In genomic region chr10:75305675-75306074, GRCh38 we compare ENCODE assay signal across 23 cellular contexts.
"Had no signal": no experiment of that assay in that cellular context is flagged by ENCODE, and none has a peak within 500 bp of the region (broad histone marks: within the 10 kb centered on the region; RNA-seq: fewer than 3 reads in every experiment).

No MANE protein-coding gene starts in this region.

- H3K4me3 ChIP-seq: coronary artery, dorsolateral prefrontal cortex, esophagus muscularis mucosa, gastroesophageal sphincter, heart left ventricle, hepatocyte, left lung, lower lobe of right lung, mucosa of descending colon had no signal

- H2AFZ ChIP-seq: hepatocyte had no signal

- DNase-seq: dermis blood vessel endothelial cell; dorsolateral prefrontal cortex; effector CD4-positive, alpha-beta T cell; effector memory CD4-positive, alpha-beta T cell; foreskin keratinocyte; heart left ventricle; hypothalamus; left cardiac atrium; left lung; left ventricle myocardium superior; lower lobe of right lung; mesenchymal stem cell; mucosa of descending colon; naive B cell; naive thymus-derived CD8-positive, alpha-beta T cell had no signal

- H3K36me3 ChIP-seq: esophagus muscularis mucosa, gastroesophageal sphincter, heart left ventricle, left lung, lower lobe of right lung had no signal

- H3K27ac Mint-ChIP-seq: mesothelial cell of epicardium; naive B cell; naive thymus-derived CD8-positive, alpha-beta T cell had no signal

- H3K4me1 Mint-ChIP-seq: mesothelial cell of epicardium, naive B cell had no signal

- H3K4me2 ChIP-seq: hepatocyte had no signal

- H3K27me3 ChIP-seq: dorsolateral prefrontal cortex, esophagus muscularis mucosa, foreskin keratinocyte, gastroesophageal sphincter, heart left ventricle, hepatocyte, left lung had no signal

- H3K27ac ChIP-seq: coronary artery, dorsolateral prefrontal cortex, esophagus muscularis mucosa, foreskin keratinocyte, gastroesophageal sphincter, heart left ventricle, hepatocyte, left lung, lower lobe of right lung had no signal

- H3K4me3 Mint-ChIP-seq: mesothelial cell of epicardium; naive B cell; naive thymus-derived CD8-positive, alpha-beta T cell had no signal

- FAIRE-seq: endothelial cell of umbilical vein, islet of Langerhans, keratinocyte had no signal

- H3K79me2 ChIP-seq: hepatocyte had no signal

- ATAC-seq: foreskin keratinocyte; gastroesophageal sphincter; heart left ventricle; left cardiac atrium; left lung; left ventricle myocardium superior; lower lobe of right lung; mucosa of descending colon; naive thymus-derived CD8-positive, alpha-beta T cell had no signal

- H3K4me1 ChIP-seq: esophagus muscularis mucosa, gastroesophageal sphincter, heart left ventricle, left lung, lower lobe of right lung had no signal

- H3K9me3 ChIP-seq: lower lobe of right lung had no signal
